In the genomic region with DNA sequence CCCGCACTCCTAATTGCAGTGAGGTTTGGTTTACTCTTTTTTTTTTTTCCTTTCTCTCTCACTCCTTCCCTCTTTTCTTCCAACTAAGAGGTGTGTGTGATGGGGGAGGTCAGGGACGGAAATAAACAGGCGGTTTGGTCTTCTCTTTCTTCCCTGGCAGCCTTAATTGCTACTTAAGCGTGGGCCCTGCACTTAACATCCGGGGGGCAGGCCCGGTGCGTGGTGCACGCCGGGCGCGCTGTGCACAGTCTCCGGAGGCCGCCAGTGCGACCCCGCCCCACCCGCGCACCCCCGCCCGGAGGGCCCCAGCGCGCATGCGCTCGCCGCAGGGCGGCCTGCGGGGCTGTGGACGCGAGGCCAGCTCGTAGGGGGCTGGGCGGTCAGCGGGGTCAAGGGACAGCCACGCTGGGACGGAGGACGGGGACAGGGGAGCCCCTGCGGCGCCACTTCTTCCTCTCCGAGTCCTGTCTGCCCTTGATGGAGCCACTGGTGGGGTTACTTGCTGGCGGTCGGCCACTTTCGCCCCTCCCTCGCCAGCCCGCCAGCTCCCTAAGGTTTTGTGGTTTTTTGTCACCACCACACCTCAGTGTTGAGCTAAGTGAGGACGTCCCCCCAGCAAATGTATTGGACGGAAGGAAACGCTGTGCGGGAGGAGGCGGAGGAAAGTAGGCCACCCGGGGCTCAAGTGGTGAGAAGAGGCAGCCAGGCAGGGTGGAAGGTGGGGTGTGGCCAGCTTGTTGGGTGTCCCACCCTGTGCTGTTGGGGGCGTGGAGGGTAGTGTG, we compare ENCODE assay signal across 8 cellular contexts.
DNase-seq lines count a peak whose midpoint lies in the region; ATAC-seq, FAIRE-seq and TF ChIP-seq lines count a peak whose summit lies in the region.

No MANE protein-coding gene starts in this region.

- ATAC-seq in HG03439 (IDR thresholded peaks at IDR 0.05; ENCODE audit: unreplicated experiment) (peak; percentile 61), GM19452 (IDR thresholded peaks at IDR 0.05; ENCODE audit: unreplicated experiment) (no peak)

- no peak overlapping the region for H3K27ac ChIP-seq in OCI-LY7 (ENCODE audit: low read depth, low read length, poor library complexity, severe bottlenecking)

- H3K36me3 Mint-ChIP-seq in glutamatergic neuron (ENCODE audit: unreplicated experiment) (peaks cover 4% of the 10 kb centered on the region), type B pancreatic cell (no peaks in the 10 kb centered on the region)

- no peak overlapping the region for H3K4me3 ChIP-seq in OCI-LY7 (ENCODE audit: low read depth, low read length, poor library complexity, severe bottlenecking)

- TF ChIP-seq POLR2A in GM12892 (IDR thresholded peaks at IDR 0.05; ENCODE audit: low read depth, low read length): no peak

- CTCF ChIA-PET in OCI-LY7 (lab: Charles Lee; ENCODE audit: unreplicated experiment): no interaction called here

- no peaks in the 10 kb centered on the region for H3K36me3 ChIP-seq in OCI-LY7 (ENCODE audit: insufficient read depth, low read length)

- DNase-seq in GM12892 (ENCODE audit: insufficient read length) (peak; percentile 66), OCI-LY7 (ENCODE audit: low spot score) (no peak), glutamatergic neuron (peak; percentile 83), pons (ENCODE audit: low spot score) (peak; percentile 11), type B pancreatic cell (ENCODE audit: extremely low spot score, unreplicated experiment) (no peak)
- DNase-seq in activated effector memory CD4-positive, alpha-beta T cell treated with anti-CD3 and anti-CD28 coated beads, Interleukin-2, amount 50 U/mL, for 16 hours: peak; percentile 91

- H3K27ac Mint-ChIP-seq in glutamatergic neuron (ENCODE audit: unreplicated experiment) (peak overlapping the region; percentile 62), type B pancreatic cell (peak overlapping the region; percentile 60)

- H3K4me3 Mint-ChIP-seq in glutamatergic neuron (ENCODE audit: unreplicated experiment): peak overlapping the region; percentile 76
- H3K4me3 Mint-ChIP-seq in type B pancreatic cell: peak overlapping the region; percentile 79

- no peaks in the 10 kb centered on the region for H3K4me1 ChIP-seq in OCI-LY7 (ENCODE audit: insufficient read depth, low read length, poor library complexity, severe bottlenecking)

- no peaks in the 10 kb centered on the region for H3K9me3 Mint-ChIP-seq in glutamatergic neuron (ENCODE audit: unreplicated experiment)
- no peaks in the 10 kb centered on the region for H3K9me3 Mint-ChIP-seq in type B pancreatic cell

- peaks cover 7% of the 10 kb centered on the region for H3K27me3 Mint-ChIP-seq in glutamatergic neuron (ENCODE audit: unreplicated experiment)
- H3K27me3 Mint-ChIP-seq in type B pancreatic cell: peaks cover 45% of the 10 kb centered on the region

- peak overlapping the region; percentile 15; the same call in 1 of the 2 replicates for H3K4me2 ChIP-seq in OCI-LY7 (ENCODE audit: low read length)

- no peak overlapping the region for H2AFZ ChIP-seq in OCI-LY7 (ENCODE audit: low read length)

- no peaks in the 10 kb centered on the region for H3K9me2 ChIP-seq in OCI-LY7 (ENCODE audit: insufficient read depth, low read length)

- intact Hi-C loops in OCI-LY7 (cut with micrococcal nuclease; ENCODE audit: unreplicated experiment): no loop called here

- no peaks in the 10 kb centered on the region for H3K9me3 ChIP-seq in OCI-LY7 (ENCODE audit: low read length)

- no peaks in the 10 kb centered on the region for H3K79me2 ChIP-seq in OCI-LY7 (ENCODE audit: insufficient read depth, low read depth, low read length)

- no TSS peak for BruUV-seq in OCI-LY7 (replicated peaks; lab: Mats Ljungman, UMichigan)

- POLR2A ChIA-PET in OCI-LY7 (lab: Charles Lee): no interaction called here

- H3K4me1 Mint-ChIP-seq in glutamatergic neuron (ENCODE audit: low read depth, unreplicated experiment): peaks cover 9% of the 10 kb centered on the region
- peaks cover 11% of the 10 kb centered on the region for H3K4me1 Mint-ChIP-seq in type B pancreatic cell (ENCODE audit: unreplicated experiment)

- FAIRE-seq in GM12892 (lab: Jason Lieb, UNC): no peak

- no peaks in the 10 kb centered on the region for H4K20me1 ChIP-seq in OCI-LY7 (ENCODE audit: insufficient read depth, low read length)

- TF ChIP-seq CTCF in OCI-LY7 (conservative IDR thresholded peaks at IDR 0.05; ENCODE audit: low read length) (no peak), glutamatergic neuron (IDR thresholded peaks at IDR 0.05; ENCODE audit: partially characterized antibody, unreplicated experiment) (no peak), type B pancreatic cell (conservative IDR thresholded peaks at IDR 0.05) (no peak)

Comparison
In these comparisons a context has a peak if more than half of its experiments do, and no peak if none do; other contexts are left out.
1. DNase-seq: peak in GM12892 (single experiment), activated effector memory CD4-positive, alpha-beta T cell treated with anti-CD3 and anti-CD28 coated beads, Interleukin-2, amount 50 U/mL, for 16 hours (single experiment), glutamatergic neuron (single experiment) and pons (single experiment); none in OCI-LY7 (single experiment) and type B pancreatic cell (single experiment).